28 cellular contexts compared by ENCODE assay signal in the genomic region with DNA sequence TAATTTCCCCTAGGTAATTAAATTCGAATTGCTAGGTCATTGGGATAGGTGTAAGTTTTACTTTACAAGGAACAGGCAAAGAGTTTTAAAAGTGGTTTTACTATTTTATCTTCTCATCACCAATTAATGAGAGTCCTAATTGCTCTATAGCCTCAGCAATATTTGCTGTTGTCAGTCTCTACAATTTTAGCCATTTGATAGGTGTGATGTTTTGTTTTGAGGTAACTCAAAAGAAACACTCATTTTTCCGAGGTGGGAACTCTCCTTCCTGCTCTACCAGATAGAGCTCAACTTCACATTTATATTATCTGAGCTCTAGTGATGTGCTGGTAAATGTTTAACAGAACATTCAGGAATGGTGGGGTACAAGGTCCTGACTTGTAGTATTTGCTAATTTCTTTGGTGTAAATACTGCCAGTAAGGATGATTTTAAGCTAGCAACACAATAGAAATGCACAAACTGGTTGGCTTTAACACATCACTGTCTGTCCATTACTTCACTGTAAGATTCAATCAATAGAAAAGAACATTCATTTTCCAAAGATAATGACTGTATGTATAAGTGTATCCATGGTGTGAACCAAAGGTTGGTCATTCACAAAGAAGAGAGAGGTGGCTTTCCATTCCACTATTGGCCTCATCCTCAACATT.
A peak's percentile ranks its signal among the peaks of the same experiment; 100 is the strongest.
DNase-seq lines count a peak whose midpoint lies in the region; ATAC-seq, FAIRE-seq and TF ChIP-seq lines count a peak whose summit lies in the region.
"Had no signal": no experiment of that assay in that cellular context is flagged by ENCODE, and none has a peak within 500 bp of the region (broad histone marks: within the 10 kb centered on the region; RNA-seq: fewer than 3 reads in every experiment).

No MANE protein-coding gene starts in this region.

- no peaks in the 10 kb centered on the region for H3K4me1 ChIP-seq in hepatocyte (ENCODE audit: insufficient read depth)
- H3K4me1 ChIP-seq in HepG2 (ENCODE audit: insufficient read depth, low read length): peaks cover 75% of the 10 kb centered on the region
- H3K4me1 ChIP-seq in right lobe of liver: peaks cover 0 to 57% (median 24%) of the 10 kb centered on the region in 4 donors
- H3K4me1 ChIP-seq in SK-N-SH (ENCODE audit: control insufficient read depth in 1 of 2, insufficient read depth in 2 of 2, low read depth in 1 of 2, low read length in 1 of 2): no peaks in the 10 kb centered on the region
- H3K4me1 ChIP-seq: BE2C, BLaER1 had no signal

- peak; percentile 85 for FAIRE-seq in HepG2 (lab: Jason Lieb, UNC)
- FAIRE-seq: A204.1, GM12878, GM12892, GM18507, GM19239 had no signal

- H3K9me2 ChIP-seq in hepatocyte (replicated peaks; ENCODE audit: insufficient read depth) (no peaks in the 10 kb centered on the region), SK-N-SH (no peaks in the 10 kb centered on the region)

- in situ Hi-C loops in HepG2 (cut with HindIII; ENCODE audit: extremely low pct_ligation_motif_present, low pct_unique_long_range_greater_than_20kb): no loop called here

- H3K27ac ChIP-seq in hepatocyte: peak overlapping the region; percentile 26
- peak overlapping the region; percentile 79 for H3K27ac ChIP-seq in HepG2 (ENCODE audit: extremely low read length, insufficient read depth, low read length)
- H3K27ac ChIP-seq in right lobe of liver: peak overlapping the region; percentile 44 to 61 (median 54)
- H3K27ac ChIP-seq in SK-N-SH (ENCODE audit: low read depth in 2 of 2, low read length in 1 of 2): no peak overlapping the region
- H3K27ac ChIP-seq: BLaER1 had no signal

- H3K9ac ChIP-seq in HepG2 (ENCODE audit: insufficient read depth, low read depth, low read length): 0 out of 2 replicates have a peak overlapping the region, but pooled peaks have one; percentile 13
- no peak overlapping the region for H3K9ac ChIP-seq in SK-N-SH
- H3K9ac ChIP-seq: BLaER1 had no signal

- DNase-seq in HuH-7 (ENCODE audit: low spot score): peak; percentile 26
- DNase-seq in hepatocyte (ENCODE audit: low spot score): peak; percentile 26
- DNase-seq in HepG2 (ENCODE audit: low spot score): peak; percentile 90
- DNase-seq in right lobe of liver: no peak
- no peak for DNase-seq in HCEC 1CT
- no peak for DNase-seq in COLO829 (ENCODE audit: low spot score)
- no peak for DNase-seq in SK-N-SH
- DNase-seq: 8988T; ACHN; BE2C; C1 segment of cervical spinal cord; CD4-positive, alpha-beta memory T cell; CD4-positive, CD25-positive, alpha-beta regulatory T cell; CD8-positive, alpha-beta memory T cell; DMS 273 treated with DMSO at 0.1 percent for 48 hours; DMS153; DMS53; DMS79; DND-41; EL; GDM1 had no signal

- no peaks in the 10 kb centered on the region for H3K9me3 ChIP-seq in hepatocyte (ENCODE audit: low read depth)
- no peaks in the 10 kb centered on the region for H3K9me3 ChIP-seq in HepG2 (ENCODE audit: low read length)
- no peaks in the 10 kb centered on the region for H3K9me3 ChIP-seq in right lobe of liver
- no peaks in the 10 kb centered on the region for H3K9me3 ChIP-seq in SK-N-SH
- H3K9me3 ChIP-seq: BE2C, BLaER1 had no signal

- no TSS peak for BruUV-seq in HepG2 (replicated peaks; lab: Mats Ljungman, UMichigan)

- no peaks in the 10 kb centered on the region for H3K79me2 ChIP-seq in hepatocyte
- H3K79me2 ChIP-seq in HepG2 (ENCODE audit: insufficient read depth, low read length): no peaks in the 10 kb centered on the region
- H3K79me2 ChIP-seq in SK-N-SH (ENCODE audit: insufficient read depth): no peaks in the 10 kb centered on the region

- no peak overlapping the region for H2AFZ ChIP-seq in hepatocyte
- H2AFZ ChIP-seq in HepG2 (ENCODE audit: low read length): no peak overlapping the region
- H2AFZ ChIP-seq in SK-N-SH (ENCODE audit: low read depth): no peak overlapping the region

- peak in 1 of 2 experiments; percentile 83; a peak in 2 of 4 replicates for TF ChIP-seq EP300 in HepG2 (IDR thresholded peaks at IDR 0.05; ENCODE audit: low read depth in 2 of 2, low read length in 2 of 2)
- TF ChIP-seq EP300 in HepG2 (CRISPR knock-in tag; IDR thresholded peaks at IDR 0.05; ENCODE audit: borderline replicate concordance): peak; percentile 49; the same call in 1 of the 2 replicates
- TF ChIP-seq EP300 in SK-N-SH (IDR thresholded peaks at IDR 0.05; ENCODE audit: borderline replicate concordance in 1 of 2, low read depth in 1 of 2, low read length in 1 of 2): no peak

- H3K36me3 ChIP-seq in hepatocyte (replicated peaks; ENCODE audit: insufficient read depth, low read depth) (no peaks in the 10 kb centered on the region), HepG2 (replicated peaks in 1 of 2; ENCODE audit: control insufficient read depth in 1 of 2, insufficient read depth in 2 of 2, low read length in 2 of 2) (no peaks in the 10 kb centered on the region), right lobe of liver (no peaks in the 10 kb centered on the region), SK-N-SH (replicated peaks in 1 of 2; ENCODE audit: control insufficient read depth in 1 of 2, insufficient read depth in 2 of 2, low read length in 1 of 2) (no peaks in the 10 kb centered on the region)
- H3K36me3 ChIP-seq: BE2C, BLaER1 had no signal

- H4K20me1 ChIP-seq in hepatocyte (ENCODE audit: insufficient read depth, poor library complexity, severe bottlenecking) (no peaks in the 10 kb centered on the region), HepG2 (ENCODE audit: insufficient read depth, low read length) (no peaks in the 10 kb centered on the region), SK-N-SH (ENCODE audit: insufficient read depth) (no peaks in the 10 kb centered on the region)
- H4K20me1 ChIP-seq: BLaER1 had no signal

- H3K27me3 ChIP-seq in hepatocyte (no peaks in the 10 kb centered on the region), HepG2 (ENCODE audit: control insufficient read depth in 1 of 2, insufficient read depth in 2 of 2, low read length in 2 of 2) (no peaks in the 10 kb centered on the region), right lobe of liver (no peaks in the 10 kb centered on the region), SK-N-SH (ENCODE audit: insufficient read depth) (no peaks in the 10 kb centered on the region)
- H3K27me3 ChIP-seq: BE2C, BLaER1 had no signal

- POLR2A ChIA-PET in HepG2 (lab: Yijun Ruan, JAX): interaction anchor here (0.5 to 1.7 kb wide), 5 partner anchors 8 to 1184 kb away, joined by 3 to 13 read pairs (median 3); no protein-coding TSS in a partner anchor
- POLR2A ChIA-PET in SK-N-SH (lab: Yijun Ruan, JAX): no interaction called here

- TF ChIP-seq POLR2A in HepG2 (IDR thresholded peaks at IDR 0.05; ENCODE audit: insufficient read depth in 1 of 2, low read depth in 2 of 2, low read length in 2 of 2): no peak
- TF ChIP-seq POLR2A in right lobe of liver (IDR thresholded peaks at IDR 0.05): peak; percentile 31

- intact Hi-C loops in HepG2 (cut with micrococcal nuclease; ENCODE audit: unreplicated experiment): loop anchor here (1.0 kb wide), 1 partner anchor 11 kb away; no protein-coding TSS in a partner anchor
- intact Hi-C loops in right lobe of liver (cut with DNase I): no loop called here

- ATAC-seq in HepG2 (peak; percentile 98), right lobe of liver (peak; percentile 72 to 86 (median 79)), GM18909 (IDR thresholded peaks at IDR 0.05; ENCODE audit: poor library complexity, unreplicated experiment) (no peak)
- ATAC-seq: GM12878 had no signal

- H3F3A ChIP-seq in SK-N-SH (replicated peaks; ENCODE audit: insufficient read depth): no peaks in the 10 kb centered on the region

- H3K4me3 ChIP-seq in hepatocyte (no peak overlapping the region), HepG2 (replicated peaks in 1 of 3; ENCODE audit: insufficient read depth in 1 of 3, low read depth in 2 of 3, low read length in 3 of 3) (peak overlapping the region in 1 of 3 experiments; percentile 30; a peak in 1 of 6 replicates), right lobe of liver (no peak overlapping the region), SK-N-SH (ENCODE audit: low read depth in 2 of 2, low read length in 1 of 2) (no peak overlapping the region)
- H3K4me3 ChIP-seq: BLaER1, GM12878 had no signal

- CTCF ChIA-PET in HepG2 (lab: Yijun Ruan, JAX; ENCODE audit: low intra/inter-chr PET ratio, low total read pairs) (no interaction called here), SK-N-SH (lab: Yijun Ruan, JAX) (no interaction called here)

- H3K4me2 ChIP-seq in hepatocyte: peak overlapping the region; percentile 48
- H3K4me2 ChIP-seq in HepG2 (ENCODE audit: low read depth, low read length): peak overlapping the region; percentile 62
- H3K4me2 ChIP-seq in SK-N-SH: no peak overlapping the region
- H3K4me2 ChIP-seq: BLaER1 had no signal

- WGBS in hepatocyte (ENCODE audit: low lambda C conversion rate, missing lambda C conversion rate): 76% methylated on average over 2 of the region's 2 CpGs
- 2% methylated on average over 2 of the region's 2 CpGs for WGBS in HepG2 (ENCODE audit: low lambda C conversion rate)
- 35% methylated on average over 2 of the region's 2 CpGs for WGBS in right lobe of liver (ENCODE audit: insufficient coverage, low coverage, low lambda C conversion rate, missing lambda C conversion rate)
- WGBS in SK-N-SH (ENCODE audit: low lambda C conversion rate): 72% methylated on average over 2 of the region's 2 CpGs

- no peak; the same call in 1 of the 2 replicates for TF ChIP-seq RAD21 in HepG2 (CRISPR knock-in tag; IDR thresholded peaks at IDR 0.05)
- TF ChIP-seq RAD21 in SK-N-SH (IDR thresholded peaks at IDR 0.05; ENCODE audit: low read length): no peak

- TF ChIP-seq CTCF in hepatocyte (IDR thresholded peaks at IDR 0.05; ENCODE audit: poor library complexity): no peak
- TF ChIP-seq CTCF in HepG2 (CRISPR knock-in tag; IDR thresholded peaks at IDR 0.05): no peak
- no peak for TF ChIP-seq CTCF in right lobe of liver (IDR thresholded peaks at IDR 0.05)
- TF ChIP-seq CTCF in SK-N-SH (IDR thresholded peaks at IDR 0.05): no peak

TF ChIP-seq in HepG2, 621 proteins besides CTCF, POLR2A, EP300 and RAD21 (continues in another document):
- no peak for TF ChIP-seq ZZZ3 (CRISPR knock-in tag; IDR thresholded peaks at IDR 0.05; ENCODE audit: borderline replicate concordance)
- peak; percentile 25 for TF ChIP-seq SKI (IDR thresholded peaks at IDR 0.05; ENCODE audit: partially characterized antibody)

TF ChIP-seq in SK-N-SH, 30 proteins besides CTCF, POLR2A, EP300 and RAD21 (continues in another document):
- TF ChIP-seq NRF1 (IDR thresholded peaks at IDR 0.05; ENCODE audit: low read depth, low read length): no peak
- no peak for TF ChIP-seq YY1 (IDR thresholded peaks at IDR 0.05; ENCODE audit: low read depth)
- TF ChIP-seq, protein P1, sequence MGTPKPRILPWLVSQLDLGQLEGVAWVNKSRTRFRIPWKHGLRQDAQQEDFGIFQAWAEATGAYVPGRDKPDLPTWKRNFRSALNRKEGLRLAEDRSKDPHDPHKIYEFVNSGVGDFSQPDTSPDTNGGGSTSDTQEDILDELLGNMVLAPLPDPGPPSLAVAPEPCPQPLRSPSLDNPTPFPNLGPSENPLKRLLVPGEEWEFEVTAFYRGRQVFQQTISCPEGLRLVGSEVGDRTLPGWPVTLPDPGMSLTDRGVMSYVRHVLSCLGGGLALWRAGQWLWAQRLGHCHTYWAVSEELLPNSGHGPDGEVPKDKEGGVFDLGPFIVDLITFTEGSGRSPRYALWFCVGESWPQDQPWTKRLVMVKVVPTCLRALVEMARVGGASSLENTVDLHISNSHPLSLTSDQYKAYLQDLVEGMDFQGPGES (IDR thresholded peaks at IDR 0.05; ENCODE audit: low read depth, low read length): no peak

Comparison
In these comparisons a context has a peak if more than half of its experiments do, and no peak if none do; other contexts are left out.
1. DNase-seq: peak in HuH-7 (single experiment), hepatocyte (single experiment) and HepG2 (single experiment); none in right lobe of liver (0 of 3), HCEC 1CT (single experiment), COLO829 (single experiment) and SK-N-SH (single experiment).
2. H3K27ac ChIP-seq: peak in hepatocyte (single experiment), HepG2 (single experiment) and right lobe of liver (3 of 3); none in SK-N-SH (0 of 2).